ENCODE assay signal across 26 cellular contexts in the genomic region with DNA sequence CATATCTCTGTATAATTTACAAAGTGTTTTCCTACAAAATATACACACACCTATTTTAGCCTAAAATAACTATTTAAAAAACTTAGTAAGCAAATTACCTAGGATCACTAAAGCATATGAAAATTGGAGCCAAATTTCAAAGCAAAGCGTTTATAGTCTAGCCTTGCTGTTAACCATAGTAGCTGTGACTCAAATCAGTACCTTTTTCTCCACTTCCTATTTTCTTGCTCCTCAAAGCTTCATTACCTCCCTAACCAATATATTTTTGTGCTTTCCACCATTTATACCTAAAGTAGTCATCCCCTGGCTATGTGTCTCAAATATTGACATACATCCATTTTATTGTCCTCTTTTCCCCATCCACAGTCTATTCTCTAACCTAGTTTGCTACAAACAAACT.
"Had no signal": no experiment of that assay in that cellular context is flagged by ENCODE, and none has a peak within 500 bp of the region (broad histone marks: within the 10 kb centered on the region; RNA-seq: fewer than 3 reads in every experiment).

No MANE protein-coding gene starts in this region.

- FAIRE-seq: urothelium cell line had no signal

- H3K4me1 ChIP-seq: heart left ventricle had no signal

- H3K36me3 ChIP-seq: heart left ventricle, neutrophil, ovary, thoracic aorta had no signal

- H3K27me3 ChIP-seq: heart left ventricle, neutrophil, ovary had no signal

- H3K27ac ChIP-seq: heart left ventricle, neutrophil, ovary, skin epidermis, thoracic aorta had no signal

- ATAC-seq: activated naive CD8-positive, alpha-beta T cell treated with anti-CD3 and anti-CD28 coated beads, Interleukin-2, amount 50 U/mL, for 24 hours; activated T-cell treated with anti-CD3 and anti-CD28 coated beads, Interleukin-2, amount 50 U/mL, for 4 hours; activated T-helper 17 cell treated with anti-CD3 and anti-CD28 coated beads, Interleukin-2, amount 50 U/mL, for 72 hours; esophagus mucosa; heart left ventricle; sciatic nerve; stimulated activated effector memory CD8-positive, alpha-beta T cell treated with anti-CD3 and anti-CD28 coated beads, Interleukin-12 subunit alpha, Interleukin-12 subunit beta, amount 100 ng/mL, for 72 hours had no signal

- H3K4me3 ChIP-seq: heart left ventricle, ovary, skin epidermis, thoracic aorta had no signal

- H3K9me3 ChIP-seq: neutrophil, ovary, thoracic aorta had no signal

- DNase-seq: activated CD4-positive, alpha-beta memory T cell treated with anti-CD3 and anti-CD28 coated beads, Interleukin-2, amount 10 ng/mL, durations not matched to agents 7 days and 5 days; activated CD4-positive, alpha-beta T cell treated with anti-CD3 and anti-CD28 coated beads, Interleukin-2, amount 10 ng/mL, durations not matched to agents 24 days and 14 days; activated CD4-positive, CD25-positive, alpha-beta regulatory T cell treated with anti-CD3 and anti-CD28 coated beads, Interleukin-2, amount 50 U/mL, for 72 hours; activated gamma-delta T cell treated with Interleukin-2 at 50 U/mL for 16 hours; activated naive CD4-positive, alpha-beta T cell treated with anti-CD3 and anti-CD28 coated beads, Interleukin-2, amount 50 U/mL, for 16 hours; activated naive CD8-positive, alpha-beta T cell treated with anti-CD3 and anti-CD28 coated beads, Interleukin-2, amount 50 U/mL, for 24 hours; activated T-cell treated with anti-CD3 and anti-CD28 coated beads, Interleukin-2, amount 50 U/mL, for 4 hours; amygdala; caudate nucleus; endodermal cell; foreskin fibroblast; heart left ventricle; hypothalamus; naive B cell; nephron progenitor cell; ovary; stimulated activated CD4-positive, alpha-beta T cell treated with anti-CD3 and anti-CD28 coated beads, Interleukin-4, amount 100 ng/mL, for 24 hours; trophoblast cell had no signal
